In the genomic region with DNA sequence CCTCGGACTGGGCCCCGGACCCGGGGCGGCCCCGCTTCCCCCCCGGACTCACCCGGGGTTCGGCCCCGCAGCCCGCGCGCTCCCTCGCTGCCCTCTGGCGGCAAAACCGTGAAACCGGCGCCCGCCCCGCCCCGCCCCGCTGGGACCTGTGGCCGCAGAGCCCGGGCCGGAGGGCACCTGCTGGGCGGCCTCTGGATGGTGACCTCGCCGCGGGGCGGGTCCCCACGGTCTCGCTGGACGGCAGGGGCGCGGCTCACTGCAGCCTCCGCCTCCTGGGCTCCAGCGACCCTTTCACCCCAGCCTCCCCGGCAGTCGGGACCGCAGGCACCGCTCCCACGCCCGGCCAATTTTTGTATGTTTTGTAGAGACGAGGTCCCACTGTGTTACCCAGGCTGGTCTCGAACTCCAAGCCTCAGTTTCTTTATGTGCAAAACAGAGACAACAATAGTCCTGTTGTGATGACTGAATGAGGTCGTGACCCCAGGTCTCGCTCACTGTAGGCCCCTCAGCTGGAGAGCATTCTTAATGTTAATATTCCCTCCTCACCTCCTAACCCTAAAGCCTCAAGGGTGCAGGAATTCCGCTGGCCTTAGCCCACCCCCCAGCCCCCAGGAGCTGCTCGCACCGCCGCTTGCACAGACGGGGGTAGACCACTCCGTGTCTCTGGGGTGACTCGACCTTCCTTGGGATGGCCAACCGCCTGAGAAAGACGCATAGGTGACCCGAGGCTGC, we compare ENCODE assay signal across 8 cellular contexts. TPM values are rescaled to one million over a fixed set of nuclear protein-coding genes. Genes with fewer than 3 reads are reported as not detected.
DNase-seq lines count a peak whose midpoint lies in the region; ATAC-seq and TF ChIP-seq lines count a peak whose summit lies in the region.

No MANE protein-coding gene starts in this region.

- H3K27ac Mint-ChIP-seq in activated naive CD8-positive, alpha-beta T cell: peak overlapping the region; percentile 34

- no peaks in the 10 kb centered on the region for H3K36me3 ChIP-seq in gastrocnemius medialis

- in situ Hi-C loops in gastrocnemius medialis (cut with MboI; ENCODE audit: low sequenced_read_pairs in 4 of 4): no loop called here

- TF ChIP-seq POLR2A in gastrocnemius medialis (IDR thresholded peaks at IDR 0.05): peak in 1 of 2 donors; percentile 21

- H3K27ac ChIP-seq in gastrocnemius medialis: peak overlapping the region in 3 of 4 donors; percentile 36 to 78 (median 75)

- peak; percentile 29 to 82 (median 77) for TF ChIP-seq CTCF in gastrocnemius medialis (IDR thresholded peaks at IDR 0.05 in 4 of 5, conservative IDR thresholded peaks at IDR 0.05 in 1 of 5)

- H3K4me3 Mint-ChIP-seq in activated naive CD8-positive, alpha-beta T cell: peak overlapping the region; percentile 86

- H3K9me3 Mint-ChIP-seq in activated naive CD8-positive, alpha-beta T cell (ENCODE audit: low read depth): no peaks in the 10 kb centered on the region

- peaks cover 17% of the 10 kb centered on the region for H3K4me1 Mint-ChIP-seq in activated naive CD8-positive, alpha-beta T cell (ENCODE audit: low read depth)

- peaks cover 0 to 10% (median 3%) of the 10 kb centered on the region in 3 donors for H3K27me3 ChIP-seq in gastrocnemius medialis

- intact Hi-C loops in left ventricle myocardium superior (cut with micrococcal nuclease) (no loop called here), gastrocnemius medialis (cut with DNase I; ENCODE audit: low total_unique reads) (loop anchor here (5.0 kb wide), 1 partner anchor 244 kb away; a partner anchor contains a TSS)

- H3K9me3 ChIP-seq in gastrocnemius medialis: no peaks in the 10 kb centered on the region

- no peaks in the 10 kb centered on the region for H3K4me1 ChIP-seq in gastrocnemius medialis

- H3K36me3 Mint-ChIP-seq in activated naive CD8-positive, alpha-beta T cell: no peaks in the 10 kb centered on the region

- ATAC-seq in HG02885 (IDR thresholded peaks at IDR 0.05; ENCODE audit: poor library complexity, unreplicated experiment) (peak; percentile 66), left ventricle myocardium superior (peak; percentile 77), gastrocnemius medialis (peak; percentile 71 to 74), HG02623 (IDR thresholded peaks at IDR 0.05; ENCODE audit: unreplicated experiment) (no peak)

- H3K4me3 ChIP-seq in gastrocnemius medialis: peak overlapping the region in 2 of 4 donors; percentile 47 to 51

- DNase-seq in EL: peak; percentile 53
- peak; percentile 54 for DNase-seq in SK-N-DZ (ENCODE audit: low spot score)
- DNase-seq in left ventricle myocardium superior: peak; percentile 88
- peak in 1 of 2 donors; percentile 49 for DNase-seq in gastrocnemius medialis
- no peak for DNase-seq in NCI-H128 (lab: John Stamatoyannopoulos, UW; ENCODE audit: unreplicated experiment)

- peaks cover 5% of the 10 kb centered on the region for H3K27me3 Mint-ChIP-seq in activated naive CD8-positive, alpha-beta T cell

RNA-seq across cellular contexts. Expression of a gene that starts 33.7 kb away (rescaled TPM):
- polyA plus RNA-seq in SK-N-DZ (2014; cell fraction: cytosol; rRNA removed): 48.2 and 70.3 TPM in 2 replicates
- polyA plus RNA-seq in SK-N-DZ (2014; cell fraction: nucleus; rRNA removed): 16.2 and 17.4 TPM in 2 replicates
- 3.8 TPM for total RNA-seq in left ventricle myocardium superior
- total RNA-seq in gastrocnemius medialis: 10 to 100 TPM in 2 of 4 donors, 1 to 10 TPM in 2; 6.3 to 14.4 (median 10.8) TPM

RNA-seq across cellular contexts. Expression of a gene that starts 59.4 kb away (rescaled TPM):
- 17.7 and 19.6 TPM in 2 replicates for polyA plus RNA-seq in SK-N-DZ (2014; cell fraction: cytosol; rRNA removed)
- 7.2 and 7.6 TPM in 2 replicates for polyA plus RNA-seq in SK-N-DZ (2014; cell fraction: nucleus; rRNA removed)
- total RNA-seq in left ventricle myocardium superior: 17.4 TPM
- 10 to 100 TPM in 1 of 4 donors, 1 to 10 TPM in 3; 5.5 to 11.0 (median 5.6) TPM for total RNA-seq in gastrocnemius medialis
